In the genomic region with DNA sequence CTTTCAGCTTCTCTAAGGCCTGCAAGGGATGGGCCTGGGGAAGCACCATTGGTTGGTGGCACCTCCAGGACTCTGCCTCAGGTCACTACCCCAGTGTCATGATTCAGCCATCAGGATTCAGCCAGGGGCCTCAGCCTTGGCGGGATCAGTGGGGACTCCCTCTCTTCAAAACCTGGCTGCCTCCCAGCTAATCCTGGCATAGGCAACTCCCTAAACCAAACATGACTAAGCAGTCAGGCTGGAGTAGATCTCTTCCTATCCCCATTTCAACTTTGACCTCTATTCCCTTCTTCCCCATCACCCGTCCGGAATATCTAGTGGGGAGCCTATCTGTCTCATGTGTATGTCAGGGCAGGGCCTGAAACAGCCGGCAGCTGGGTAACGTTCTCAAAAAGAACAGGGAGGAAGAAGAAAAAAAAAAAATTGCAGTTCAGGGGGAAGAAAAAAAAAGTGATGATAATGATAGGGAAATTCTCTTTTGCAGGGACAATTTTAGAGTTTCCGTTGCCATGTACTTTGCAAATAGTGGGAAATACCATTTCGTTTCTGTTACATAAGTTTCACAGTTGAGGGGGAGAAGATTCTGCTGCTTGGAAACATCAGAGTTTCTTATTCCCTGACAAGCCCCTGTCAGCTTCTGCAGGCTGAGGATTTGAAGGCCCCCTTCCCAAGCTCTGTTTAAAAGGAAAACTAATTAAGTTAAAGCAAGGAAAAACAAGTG, we compare ENCODE assay signal across 8 cellular contexts. TPM values are rescaled to one million over a fixed set of nuclear protein-coding genes. Genes with fewer than 3 reads are reported as not detected.
DNase-seq lines count a peak whose midpoint lies in the region; ATAC-seq lines count a peak whose summit lies in the region.

No MANE protein-coding gene starts in this region.

- ATAC-seq in GM19452 (IDR thresholded peaks at IDR 0.05; ENCODE audit: unreplicated experiment) = no peak
- no peak for ATAC-seq in GM18498 (IDR thresholded peaks at IDR 0.05; ENCODE audit: unreplicated experiment)

- peak overlapping the region; percentile 21 for H3K27ac ChIP-seq in caudate nucleus (ENCODE audit: low read depth, low read length)

- peak; percentile 74 for DNase-seq in AG08395 (ENCODE audit: low spot score)
- DNase-seq in LHCN-M2 (ENCODE audit: low read depth) = peak; percentile 82
- peak in 21 of 61 donors; percentile 9 to 57 (median 32) for DNase-seq in caudate nucleus (lab: John Stamatoyannopoulos, UW)
- peak; percentile 80 for DNase-seq in myocyte (ENCODE audit: low read depth)
- no peak for DNase-seq in activated CD8-positive, alpha-beta memory T cell treated with anti-CD3 and anti-CD28 coated beads, Interleukin-2, amount 50 U/mL, for 48 hours
- no peak for DNase-seq in NCI-H748 (lab: John Stamatoyannopoulos, UW; ENCODE audit: unreplicated experiment)

RNA-seq across cellular contexts. Expression of a gene that starts 4.1 kb away (rescaled TPM):
- total RNA-seq in LHCN-M2 (2014; rRNA removed) (28.1 and 28.7 TPM in 2 replicates), myocyte (5.5 and 11.7 TPM in 2 replicates)
- polyA plus RNA-seq in LHCN-M2 (2012) = 5.3 TPM
- polyA plus RNA-seq in myocyte (2012) = 0.95 TPM

Comparison
In these comparisons a context has a peak if more than half of its experiments do, and no peak if none do; other contexts are left out.
1. DNase-seq: peak in AG08395 (single experiment), LHCN-M2 (single experiment) and myocyte (single experiment); none in activated CD8-positive, alpha-beta memory T cell treated with anti-CD3 and anti-CD28 coated beads, Interleukin-2, amount 50 U/mL, for 48 hours (single experiment) and NCI-H748 (single experiment).